Comparison of ENCODE assay signal across 21 cellular contexts in the genomic region with DNA sequence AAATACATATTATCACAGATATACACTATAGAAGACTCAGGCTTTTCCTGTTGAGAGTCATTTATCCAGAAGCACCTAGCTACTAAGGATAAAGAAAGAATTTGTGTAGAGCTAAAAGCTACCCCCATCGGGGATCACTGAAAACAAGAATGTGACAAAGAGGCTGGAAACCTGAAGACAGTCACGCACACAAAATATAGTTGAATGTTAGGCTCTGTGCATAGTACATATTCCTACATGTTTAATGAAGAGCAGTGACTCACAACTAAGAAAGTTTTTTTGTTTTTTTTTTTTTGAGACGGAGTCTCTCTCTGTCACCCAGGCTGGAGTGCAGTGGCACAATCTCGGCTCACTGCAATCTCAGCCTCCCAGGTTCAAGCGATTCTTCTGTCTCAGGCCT. TPM values are rescaled to one million over a fixed set of nuclear protein-coding genes. Genes with fewer than 3 reads are reported as not detected.
A peak's percentile ranks its signal among the peaks of the same experiment; 100 is the strongest.
DNase-seq lines count a peak whose midpoint lies in the region; ATAC-seq, FAIRE-seq and TF ChIP-seq lines count a peak whose summit lies in the region.
"Had no signal": no experiment of that assay in that cellular context is flagged by ENCODE, and none has a peak within 500 bp of the region (broad histone marks: within the 10 kb centered on the region; RNA-seq: fewer than 3 reads in every experiment).

No MANE protein-coding gene starts in this region.

- no peaks in the 10 kb centered on the region for H3K9me2 ChIP-seq in HCT116 (ENCODE audit: insufficient read depth)

- H3K36me3 Mint-ChIP-seq in activated CD4-positive, alpha-beta memory T cell treated with anti-CD3 and anti-CD28 coated beads, Interleukin-2, amount 10 ng/mL, durations not matched to agents 7 days and 5 days (ENCODE audit: low read depth): no peaks in the 10 kb centered on the region
- H3K36me3 Mint-ChIP-seq: CD8-positive, alpha-beta memory T cell had no signal

- H3K4me1 ChIP-seq in HCT116 (ENCODE audit: control insufficient read depth in 1 of 2, insufficient read depth in 2 of 2, low read length in 2 of 2) (peaks cover 18 to 33% of the 10 kb centered on the region in 2 experiments), adipocyte (ENCODE audit: control insufficient read depth, insufficient read depth, low read length) (peaks cover 16% of the 10 kb centered on the region), keratinocyte (ENCODE audit: control insufficient read depth, extremely low read depth, insufficient read depth, low read length) (peaks cover 39% of the 10 kb centered on the region)
- H3K4me1 ChIP-seq: BLaER1 treated with 17β-estradiol and CSF1 and Interleukin-3, amounts not matched to agents 10 nM and 100 nM had no signal

- no peaks in the 10 kb centered on the region for H3K27me3 ChIP-seq in HCT116 (ENCODE audit: insufficient read depth, low read length)
- H3K27me3 ChIP-seq in adipocyte (replicated peaks; ENCODE audit: control insufficient read depth, insufficient read depth, low read length): no peaks in the 10 kb centered on the region
- H3K27me3 ChIP-seq in keratinocyte (ENCODE audit: control insufficient read depth, extremely low read depth, insufficient read depth, low read length): no peaks in the 10 kb centered on the region
- H3K27me3 ChIP-seq: BLaER1 treated with 17β-estradiol and CSF1 and Interleukin-3, amounts not matched to agents 10 nM and 100 nM had no signal

- dilution Hi-C loops in keratinocyte (cut with MboI; ENCODE audit: extremely low pct_ligation_motif_present, low sequenced_read_pairs): no loop called here

- TF ChIP-seq POLR2A in HCT116 (IDR thresholded peaks at IDR 0.05; ENCODE audit: borderline replicate concordance, extremely low read depth, insufficient read depth, insufficient read length): no peak

- no peak for TF ChIP-seq CTCF in HCT116 (IDR thresholded peaks at IDR 0.05 in 2 of 3, conservative IDR thresholded peaks at IDR 0.05 in 1 of 3; ENCODE audit: borderline replicate concordance in 1 of 3, insufficient read depth in 1 of 3, low read depth in 2 of 3, low read length in 2 of 3)
- no peak for TF ChIP-seq CTCF in keratinocyte (optimal IDR thresholded peaks at IDR 0.05 in 1 of 3, IDR thresholded peaks at IDR 0.05 in 1 of 3, conservative IDR thresholded peaks at IDR 0.05 in 1 of 3; ENCODE audit: extremely low read depth in 1 of 3, insufficient read depth in 2 of 3, low read length in 3 of 3)

- H3K27ac ChIP-seq in HCT116 (ENCODE audit: low read depth, low read length) (no peak overlapping the region), keratinocyte (ENCODE audit: control insufficient read depth, insufficient read depth, low read length) (peak overlapping the region; percentile 93)
- H3K27ac ChIP-seq: BLaER1 treated with 17β-estradiol and CSF1 and Interleukin-3, amounts not matched to agents 10 nM and 100 nM had no signal

- intact Hi-C loops in HCT116 (cut with micrococcal nuclease): no loop called here

- H4K20me1 ChIP-seq in HCT116 (ENCODE audit: insufficient read depth) (no peaks in the 10 kb centered on the region), keratinocyte (ENCODE audit: control insufficient read depth, extremely low read depth, insufficient read depth, low read length) (no peaks in the 10 kb centered on the region)
- H4K20me1 ChIP-seq: BLaER1 treated with 17β-estradiol and CSF1 and Interleukin-3, amounts not matched to agents 10 nM and 100 nM had no signal

- H3K27ac Mint-ChIP-seq in activated CD4-positive, alpha-beta memory T cell treated with anti-CD3 and anti-CD28 coated beads, Interleukin-2, amount 10 ng/mL, durations not matched to agents 7 days and 5 days: no peak overlapping the region

- TF ChIP-seq RAD21 in HCT116 (IDR thresholded peaks at IDR 0.05; ENCODE audit: low read depth): no peak

- no peaks in the 10 kb centered on the region for H3K36me3 ChIP-seq in HCT116 (ENCODE audit: control insufficient read depth in 1 of 2, insufficient read depth in 2 of 2, low read length in 2 of 2)
- no peaks in the 10 kb centered on the region for H3K36me3 ChIP-seq in adipocyte (ENCODE audit: control insufficient read depth, insufficient read depth, low read length, severe bottlenecking)
- H3K36me3 ChIP-seq in keratinocyte (ENCODE audit: control insufficient read depth in 2 of 2, extremely low read depth in 1 of 2, insufficient read depth in 2 of 2, low read length in 2 of 2): no peaks in the 10 kb centered on the region
- H3K36me3 ChIP-seq: BLaER1 treated with 17β-estradiol and CSF1 and Interleukin-3, amounts not matched to agents 10 nM and 100 nM had no signal

- BruUV-seq in HCT116 (replicated peaks; lab: Mats Ljungman, UMichigan): no TSS peak

- H3K27me3 Mint-ChIP-seq in activated CD4-positive, alpha-beta memory T cell treated with anti-CD3 and anti-CD28 coated beads, Interleukin-2, amount 10 ng/mL, durations not matched to agents 7 days and 5 days: peaks cover 10% of the 10 kb centered on the region

- no peak overlapping the region for H3K4me3 Mint-ChIP-seq in activated CD4-positive, alpha-beta memory T cell treated with anti-CD3 and anti-CD28 coated beads, Interleukin-2, amount 10 ng/mL, durations not matched to agents 7 days and 5 days
- H3K4me3 Mint-ChIP-seq: CD8-positive, alpha-beta memory T cell had no signal

- no peak overlapping the region for H3K4me3 ChIP-seq in HCT116 (replicated peaks in 1 of 2; ENCODE audit: low read depth in 1 of 2, low read length in 2 of 2)
- H3K4me3 ChIP-seq in adipocyte (ENCODE audit: low read length): no peak overlapping the region
- H3K4me3 ChIP-seq in keratinocyte (ENCODE audit: control insufficient read depth in 2 of 3, extremely low read depth in 1 of 3, insufficient read depth in 2 of 3, low read depth in 1 of 3, low read length in 3 of 3): no peak overlapping the region
- H3K4me3 ChIP-seq: BLaER1 treated with 17β-estradiol and CSF1 and Interleukin-3, amounts not matched to agents 10 nM and 100 nM had no signal

- H3K9me3 Mint-ChIP-seq in activated CD4-positive, alpha-beta memory T cell treated with anti-CD3 and anti-CD28 coated beads, Interleukin-2, amount 10 ng/mL, durations not matched to agents 7 days and 5 days: no peaks in the 10 kb centered on the region

- RAD21 ChIA-PET in HCT116 (lab: Charles Lee; ENCODE audit: low non-redundant PET in 1 of 2, low total read pairs in 2 of 2, uncharacterized antibody in 2 of 2, unreplicated experiment in 2 of 2): no interaction called here

- POLR2A ChIA-PET in HCT116 (lab: Charles Lee): no interaction called here
- POLR2A ChIA-PET in activated CD4-positive, alpha-beta memory T cell treated with anti-CD3 and anti-CD28 coated beads, Interleukin-2, amount 10 ng/mL, durations not matched to agents 7 days and 5 days (lab: Charles Lee): no interaction called here

- H3K4me2 ChIP-seq in HCT116 (ENCODE audit: low read length) (no peak overlapping the region), keratinocyte (ENCODE audit: control insufficient read depth, extremely low read depth, insufficient read depth, low read depth, low read length) (no peak overlapping the region)
- H3K4me2 ChIP-seq: BLaER1 treated with 17β-estradiol and CSF1 and Interleukin-3, amounts not matched to agents 10 nM and 100 nM had no signal

- H2AFZ ChIP-seq in HCT116 (ENCODE audit: low read depth, low read length, poor library complexity, severe bottlenecking) (peak overlapping the region; percentile 8), keratinocyte (ENCODE audit: control insufficient read depth, low read length) (peak overlapping the region; percentile 70)

- DNase-seq in EH (ENCODE audit: low read depth) (peak; percentile 50), HCT116 (ENCODE audit: low read depth, low spot score) (no peak), adipocyte (ENCODE audit: low read depth) (peak; percentile 37), keratinocyte (ENCODE audit: low read depth, low spot score) (no peak)
- no peak for DNase-seq in activated CD4-positive, alpha-beta memory T cell treated with anti-CD3 and anti-CD28 coated beads, Interleukin-2, amount 10 ng/mL, durations not matched to agents 7 days and 5 days
- DNase-seq: CD8-positive, alpha-beta memory T cell; DND-41; Kasumi-1; NCI-H1105 treated with DMSO at 0.1 percent for 48 hours; NCI-H1694; NCI-H2081 treated with DMSO at 0.1 percent for 48 hours had no signal

- H3K9ac ChIP-seq in HCT116 (ENCODE audit: low read length): no peak overlapping the region
- H3K9ac ChIP-seq in adipocyte (ENCODE audit: low read length): no peak overlapping the region
- no peak overlapping the region for H3K9ac ChIP-seq in keratinocyte (ENCODE audit: control insufficient read depth, extremely low read depth, insufficient read depth, low read length)
- H3K9ac ChIP-seq: BLaER1 treated with 17β-estradiol and CSF1 and Interleukin-3, amounts not matched to agents 10 nM and 100 nM had no signal

- no peaks in the 10 kb centered on the region for H3K4me1 Mint-ChIP-seq in activated CD4-positive, alpha-beta memory T cell treated with anti-CD3 and anti-CD28 coated beads, Interleukin-2, amount 10 ng/mL, durations not matched to agents 7 days and 5 days
- H3K4me1 Mint-ChIP-seq: CD8-positive, alpha-beta memory T cell had no signal

- FAIRE-seq in keratinocyte (lab: Jason Lieb, UNC): no peak
- FAIRE-seq: D721Med, GM12891, H1 had no signal

- no peaks in the 10 kb centered on the region for H3K9me1 ChIP-seq in keratinocyte (ENCODE audit: control insufficient read depth, extremely low read depth, insufficient read depth, low read length)

- no peaks in the 10 kb centered on the region for H3K9me3 ChIP-seq in HCT116 (ENCODE audit: control insufficient read depth in 1 of 2, insufficient read depth in 1 of 2, low read depth in 1 of 2, low read length in 2 of 2)
- no peaks in the 10 kb centered on the region for H3K9me3 ChIP-seq in adipocyte (ENCODE audit: control insufficient read depth, low read length)
- no peaks in the 10 kb centered on the region for H3K9me3 ChIP-seq in keratinocyte (ENCODE audit: control insufficient read depth, low read depth, low read length)

- H3K79me2 ChIP-seq in HCT116 (ENCODE audit: insufficient read depth, low read length) (no peaks in the 10 kb centered on the region), keratinocyte (ENCODE audit: control insufficient read depth, insufficient read depth, low read length) (no peaks in the 10 kb centered on the region)

- CTCF ChIA-PET in HCT116 (lab: Charles Lee): no interaction called here
- CTCF ChIA-PET in activated CD4-positive, alpha-beta memory T cell treated with anti-CD3 and anti-CD28 coated beads, Interleukin-2, amount 10 ng/mL, durations not matched to agents 7 days and 5 days (lab: Charles Lee): no interaction called here

- ATAC-seq in HCT116: no peak
- ATAC-seq in HG02763 (IDR thresholded peaks at IDR 0.05; ENCODE audit: unreplicated experiment): no peak
- no peak for ATAC-seq in GM19463 (IDR thresholded peaks at IDR 0.05; ENCODE audit: unreplicated experiment)
- ATAC-seq in GM21360 (IDR thresholded peaks at IDR 0.05; ENCODE audit: unreplicated experiment): no peak
- ATAC-seq: Panc1, Right ventricle myocardium inferior had no signal

RNA-seq across cellular contexts. Expression of gene OR10V1, which starts 8.4 kb away (rescaled TPM):
- total RNA-seq in HCT116 (2021; ENCODE audit: unreplicated experiment): not detected
- not detected in 2 replicates for polyA plus RNA-seq in HCT116 (2012)
- not detected in 3 replicates for polyA plus RNA-seq in keratinocyte
- polyA plus RNA-seq in keratinocyte (2011; ENCODE audit: low read depth): not detected
- not detected in 2 replicates for polyA plus RNA-seq in keratinocyte (2011; cell fraction: cytosol; rRNA removed)
- polyA plus RNA-seq in keratinocyte (2011; cell fraction: nucleus; rRNA removed): not detected in 2 replicates
- not detected in 2 replicates for polyA plus RNA-seq in keratinocyte (2012; ENCODE audit: low replicate concordance)
- polyA minus RNA-seq in keratinocyte: not detected in 3 replicates
- polyA minus RNA-seq in keratinocyte (2011; cell fraction: cytosol; rRNA and poly(A)+ RNA removed): not detected
- polyA minus RNA-seq in keratinocyte (2011; cell fraction: nucleus; rRNA and poly(A)+ RNA removed): not detected in 2 replicates
- total RNA-seq in activated CD4-positive, alpha-beta memory T cell treated with anti-CD3 and anti-CD28 coated beads, Interleukin-2, amount 10 ng/mL, durations not matched to agents 7 days and 5 days: not detected
- total RNA-seq: CD8-positive, alpha-beta memory T cell; H1; NCI-H460; Right ventricle myocardium inferior had no signal
- polyA plus RNA-seq: CD8-positive, alpha-beta memory T cell; H1 had no signal

RNA-seq across cellular contexts. Expression of gene PATL1, which starts 36.4 kb away (rescaled TPM):
- total RNA-seq in HCT116 (2021; ENCODE audit: unreplicated experiment): 37.6 TPM
- polyA plus RNA-seq in HCT116 (2012): 25.1 and 28.0 TPM in 2 replicates
- 20.5 to 51.3 TPM (median 31.1 TPM) in 3 replicates for polyA plus RNA-seq in keratinocyte
- 12.5 TPM for polyA plus RNA-seq in keratinocyte (2011; ENCODE audit: low read depth)
- 31.1 and 49.5 TPM in 2 replicates for polyA plus RNA-seq in keratinocyte (2011; cell fraction: cytosol; rRNA removed)
- 42.6 and 47.4 TPM in 2 replicates for polyA plus RNA-seq in keratinocyte (2011; cell fraction: nucleus; rRNA removed)
- polyA plus RNA-seq in keratinocyte (2012; ENCODE audit: low replicate concordance): 18.7 and 28.3 TPM in 2 replicates
- polyA minus RNA-seq in keratinocyte: 14.7 to 28.9 TPM (median 28.6 TPM) in 3 replicates
- polyA minus RNA-seq in keratinocyte (2011; cell fraction: cytosol; rRNA and poly(A)+ RNA removed): 7.7 TPM
- polyA minus RNA-seq in keratinocyte (2011; cell fraction: nucleus; rRNA and poly(A)+ RNA removed): 9.0 and 15.4 TPM in 2 replicates
- total RNA-seq in activated CD4-positive, alpha-beta memory T cell treated with anti-CD3 and anti-CD28 coated beads, Interleukin-2, amount 10 ng/mL, durations not matched to agents 7 days and 5 days: 10 to 100 TPM; 56.4 to 56.8 TPM

RNA-seq across cellular contexts. Expression of gene STX3, which starts 49.9 kb away (rescaled TPM):
- 20.4 TPM for total RNA-seq in HCT116 (2021; ENCODE audit: unreplicated experiment)
- polyA plus RNA-seq in HCT116 (2012): 14.3 and 15.9 TPM in 2 replicates
- polyA plus RNA-seq in keratinocyte: 41.1 to 48.0 TPM (median 42.5 TPM) in 3 replicates
- polyA plus RNA-seq in keratinocyte (2011; ENCODE audit: low read depth): 219 TPM
- 39.9 and 56.1 TPM in 2 replicates for polyA plus RNA-seq in keratinocyte (2011; cell fraction: cytosol; rRNA removed)
- 41.3 and 52.1 TPM in 2 replicates for polyA plus RNA-seq in keratinocyte (2011; cell fraction: nucleus; rRNA removed)
- 29.6 and 54.4 TPM in 2 replicates for polyA plus RNA-seq in keratinocyte (2012; ENCODE audit: low replicate concordance)
- 12.3 to 36.2 TPM (median 26.5 TPM) in 3 replicates for polyA minus RNA-seq in keratinocyte
- 25.7 TPM for polyA minus RNA-seq in keratinocyte (2011; cell fraction: cytosol; rRNA and poly(A)+ RNA removed)
- 23.3 and 40.3 TPM in 2 replicates for polyA minus RNA-seq in keratinocyte (2011; cell fraction: nucleus; rRNA and poly(A)+ RNA removed)
- total RNA-seq in activated CD4-positive, alpha-beta memory T cell treated with anti-CD3 and anti-CD28 coated beads, Interleukin-2, amount 10 ng/mL, durations not matched to agents 7 days and 5 days: 10 to 100 TPM; 89.1 to 92.3 TPM

Comparison
In these comparisons a context has a peak if more than half of its experiments do, and no peak if none do; other contexts are left out.
1. DNase-seq: peak in EH (single experiment) and adipocyte (single experiment); none in HCT116 (single experiment), keratinocyte (single experiment) and activated CD4-positive, alpha-beta memory T cell treated with anti-CD3 and anti-CD28 coated beads, Interleukin-2, amount 10 ng/mL, durations not matched to agents 7 days and 5 days (single experiment).